Comparison of ENCODE assay signal across 17 cellular contexts in genomic region chr13:78028960-78029359, GRCh38.
DNase-seq lines count a peak whose midpoint lies in the region; ATAC-seq and TF ChIP-seq lines count a peak whose summit lies in the region.
"Had no signal": no experiment of that assay in that cellular context is flagged by ENCODE, and none has a peak within 500 bp of the region (broad histone marks: within the 10 kb centered on the region; RNA-seq: fewer than 3 reads in every experiment).

No MANE protein-coding gene starts in this region.

- CTCF ChIA-PET in activated CD8-positive, alpha-beta memory T cell treated with anti-CD3 and anti-CD28 coated beads, Interleukin-2, amount 10 ng/mL, durations not matched to agents 7 days and 5 days (lab: Charles Lee), result no interaction called here

- no peaks in the 10 kb centered on the region for H4K20me1 ChIP-seq in MM.1S (ENCODE audit: insufficient read depth, low read length)
- no peaks in the 10 kb centered on the region for H4K20me1 ChIP-seq in neural progenitor cell (ENCODE audit: low read depth)
- H4K20me1 ChIP-seq: BLaER1 had no signal

- no peak for ATAC-seq in activated CD8-positive, alpha-beta memory T cell treated with anti-CD3 and anti-CD28 coated beads, Interleukin-2, amount 10 ng/mL, durations not matched to agents 7 days and 5 days
- no peak for ATAC-seq in natural killer cell treated with Interleukin-12 subunit alpha and Interleukin-12 subunit beta and Interleukin-15 and Interleukin-18, amount 100 ng/mL, for 72 hours
- ATAC-seq: CD8-positive, alpha-beta T cell had no signal

- no peak overlapping the region for H3K4me2 ChIP-seq in MM.1S (ENCODE audit: low read depth, low read length)
- no peak overlapping the region for H3K4me2 ChIP-seq in neural progenitor cell
- H3K4me2 ChIP-seq: BLaER1 had no signal

- H2AFZ ChIP-seq in MM.1S (ENCODE audit: low read length), result 0 out of 2 replicates have a peak overlapping the region, but pooled peaks have one; percentile 4
- no peak overlapping the region for H2AFZ ChIP-seq in neural progenitor cell (replicated peaks)

- H3K9ac ChIP-seq in MM.1S (ENCODE audit: low read length) (no peak overlapping the region), endodermal cell (ENCODE audit: extremely low read depth, low read length, poor library complexity, severe bottlenecking) (no peak overlapping the region), neural progenitor cell (no peak overlapping the region)
- H3K9ac ChIP-seq: BLaER1 had no signal

- H3K9me3 Mint-ChIP-seq in endodermal cell (peaks cover 4% of the 10 kb centered on the region), neural progenitor cell (peaks cover 18% of the 10 kb centered on the region)
- no peaks in the 10 kb centered on the region for H3K9me3 Mint-ChIP-seq in activated CD8-positive, alpha-beta memory T cell treated with anti-CD3 and anti-CD28 coated beads, Interleukin-2, amount 10 ng/mL, durations not matched to agents 7 days and 5 days (ENCODE audit: low read depth)
- peaks cover 4% of the 10 kb centered on the region for H3K9me3 Mint-ChIP-seq in natural killer cell treated with Interleukin-12 subunit alpha and Interleukin-12 subunit beta and Interleukin-15 and Interleukin-18, amount 100 ng/mL, for 72 hours
- H3K9me3 Mint-ChIP-seq: CD8-positive, alpha-beta T cell had no signal

- H3K27ac ChIP-seq in MM.1S (ENCODE audit: low read length) (no peak overlapping the region), endodermal cell (ENCODE audit: low read depth, low read length) (peak overlapping the region; percentile 100), neural progenitor cell (no peak overlapping the region)
- H3K27ac ChIP-seq: BLaER1, C4-2B had no signal

- H3K27ac Mint-ChIP-seq in endodermal cell, result no peak overlapping the region
- H3K27ac Mint-ChIP-seq in neural progenitor cell, result peak overlapping the region; percentile 100
- no peak overlapping the region for H3K27ac Mint-ChIP-seq in activated CD8-positive, alpha-beta memory T cell treated with anti-CD3 and anti-CD28 coated beads, Interleukin-2, amount 10 ng/mL, durations not matched to agents 7 days and 5 days
- no peak overlapping the region for H3K27ac Mint-ChIP-seq in natural killer cell treated with Interleukin-12 subunit alpha and Interleukin-12 subunit beta and Interleukin-15 and Interleukin-18, amount 100 ng/mL, for 72 hours
- H3K27ac Mint-ChIP-seq: B cell; CD4-positive, CD25-positive, alpha-beta regulatory T cell; CD8-positive, alpha-beta T cell had no signal

- no peaks in the 10 kb centered on the region for H3K4me1 Mint-ChIP-seq in endodermal cell
- peaks cover 45% of the 10 kb centered on the region for H3K4me1 Mint-ChIP-seq in neural progenitor cell
- H3K4me1 Mint-ChIP-seq in activated CD8-positive, alpha-beta memory T cell treated with anti-CD3 and anti-CD28 coated beads, Interleukin-2, amount 10 ng/mL, durations not matched to agents 7 days and 5 days, result no peaks in the 10 kb centered on the region
- peaks cover 5 to 10% of the 10 kb centered on the region in 2 donors for H3K4me1 Mint-ChIP-seq in natural killer cell treated with Interleukin-12 subunit alpha and Interleukin-12 subunit beta and Interleukin-15 and Interleukin-18, amount 100 ng/mL, for 72 hours (ENCODE audit: low read depth in 2 of 2)
- H3K4me1 Mint-ChIP-seq: B cell; CD4-positive, CD25-positive, alpha-beta regulatory T cell had no signal

- H3K4me1 ChIP-seq in MM.1S (ENCODE audit: low read length) (peaks cover 31% of the 10 kb centered on the region), endodermal cell (ENCODE audit: control insufficient read depth, insufficient read depth, low read length) (no peaks in the 10 kb centered on the region), neural progenitor cell (peaks cover 23% of the 10 kb centered on the region)
- H3K4me1 ChIP-seq: Caco-2 had no signal

- H3F3A ChIP-seq in MM.1S (ENCODE audit: insufficient read depth, low read length) (peaks cover 14% of the 10 kb centered on the region), neural progenitor cell (ENCODE audit: low read depth) (peaks cover 8% of the 10 kb centered on the region)

- H3K27me3 ChIP-seq in MM.1S (replicated peaks; ENCODE audit: insufficient read depth, low read length) (no peaks in the 10 kb centered on the region), endodermal cell (ENCODE audit: control insufficient read depth, insufficient read depth, low read length, poor library complexity, severe bottlenecking) (no peaks in the 10 kb centered on the region), neural progenitor cell (no peaks in the 10 kb centered on the region)
- H3K27me3 ChIP-seq: BLaER1 had no signal

- H3K4me3 ChIP-seq in MM.1S (ENCODE audit: low read length) (no peak overlapping the region), endodermal cell (ENCODE audit: low read length) (no peak overlapping the region), neural progenitor cell (no peak overlapping the region)
- H3K4me3 ChIP-seq: BLaER1 had no signal

- TF ChIP-seq CTCF in MM.1S (IDR thresholded peaks at IDR 0.05; ENCODE audit: low read length) (no peak), endodermal cell (conservative IDR thresholded peaks at IDR 0.05) (no peak), neural progenitor cell (IDR thresholded peaks at IDR 0.05) (no peak)

- H3K27me3 Mint-ChIP-seq in endodermal cell (ENCODE audit: insufficient read depth) (no peaks in the 10 kb centered on the region), neural progenitor cell (ENCODE audit: insufficient read depth, low read depth) (peaks cover 6% of the 10 kb centered on the region)
- H3K27me3 Mint-ChIP-seq in activated CD8-positive, alpha-beta memory T cell treated with anti-CD3 and anti-CD28 coated beads, Interleukin-2, amount 10 ng/mL, durations not matched to agents 7 days and 5 days, result peaks cover 13% of the 10 kb centered on the region
- H3K27me3 Mint-ChIP-seq in natural killer cell treated with Interleukin-12 subunit alpha and Interleukin-12 subunit beta and Interleukin-15 and Interleukin-18, amount 100 ng/mL, for 72 hours, result peaks cover 0 to 7% of the 10 kb centered on the region in 2 donors
- H3K27me3 Mint-ChIP-seq: CD4-positive, CD25-positive, alpha-beta regulatory T cell had no signal

- no peak for DNase-seq in MM.1S
- DNase-seq in endodermal cell, result no peak
- DNase-seq in neural progenitor cell (ENCODE audit: low spot score), result no peak
- no peak for DNase-seq in activated CD8-positive, alpha-beta memory T cell treated with anti-CD3 and anti-CD28 coated beads, Interleukin-2, amount 10 ng/mL, durations not matched to agents 7 days and 5 days
- no peak for DNase-seq in HUDEP-2 (lab: John Stamatoyannopoulos, UW; ENCODE audit: unreplicated experiment in 76 of 76)
- no peak for DNase-seq in natural killer cell treated with Interleukin-12 subunit alpha and Interleukin-12 subunit beta and Interleukin-15 and Interleukin-18, amount 100 ng/mL, for 72 hours (ENCODE audit: low spot score)
- DNase-seq: Caco-2; CD4-positive, CD25-positive, alpha-beta regulatory T cell; CD8-positive, alpha-beta T cell; DMS153; DND-41; GOT3; H7; HCEC 1CT had no signal

- H3K36me3 ChIP-seq in MM.1S (replicated peaks; ENCODE audit: insufficient read depth, low read length) (no peaks in the 10 kb centered on the region), endodermal cell (ENCODE audit: control insufficient read depth, insufficient read depth, low read length) (no peaks in the 10 kb centered on the region), neural progenitor cell (no peaks in the 10 kb centered on the region)
- H3K36me3 ChIP-seq: BLaER1 had no signal

- H3K9me2 ChIP-seq in MM.1S (replicated peaks; ENCODE audit: insufficient read depth, low read length), result no peaks in the 10 kb centered on the region

- H3K36me3 Mint-ChIP-seq in endodermal cell (ENCODE audit: low read depth) (no peaks in the 10 kb centered on the region), neural progenitor cell (peaks cover 16% of the 10 kb centered on the region)
- H3K36me3 Mint-ChIP-seq in activated CD8-positive, alpha-beta memory T cell treated with anti-CD3 and anti-CD28 coated beads, Interleukin-2, amount 10 ng/mL, durations not matched to agents 7 days and 5 days, result no peaks in the 10 kb centered on the region
- H3K36me3 Mint-ChIP-seq in natural killer cell treated with Interleukin-12 subunit alpha and Interleukin-12 subunit beta and Interleukin-15 and Interleukin-18, amount 100 ng/mL, for 72 hours, result peaks cover 7% of the 10 kb centered on the region
- H3K36me3 Mint-ChIP-seq: CD4-positive, CD25-positive, alpha-beta regulatory T cell; CD8-positive, alpha-beta T cell had no signal

- 94 to 100% methylated on average over 1 of the region's 1 CpG for WGBS in endodermal cell (ENCODE audit: insufficient coverage in 1 of 2, insufficient read length in 1 of 2), 2 experiments

- no peak overlapping the region for H3K4me3 Mint-ChIP-seq in endodermal cell
- H3K4me3 Mint-ChIP-seq in neural progenitor cell, result no peak overlapping the region
- H3K4me3 Mint-ChIP-seq in activated CD8-positive, alpha-beta memory T cell treated with anti-CD3 and anti-CD28 coated beads, Interleukin-2, amount 10 ng/mL, durations not matched to agents 7 days and 5 days, result no peak overlapping the region
- no peak overlapping the region for H3K4me3 Mint-ChIP-seq in natural killer cell treated with Interleukin-12 subunit alpha and Interleukin-12 subunit beta and Interleukin-15 and Interleukin-18, amount 100 ng/mL, for 72 hours
- H3K4me3 Mint-ChIP-seq: B cell; CD4-positive, CD25-positive, alpha-beta regulatory T cell; CD8-positive, alpha-beta T cell had no signal

- no peaks in the 10 kb centered on the region for H3K9me3 ChIP-seq in MM.1S (replicated peaks; ENCODE audit: insufficient read depth, low read length)
- H3K9me3 ChIP-seq in endodermal cell (ENCODE audit: control insufficient read depth, low read length), result peaks cover 13% of the 10 kb centered on the region
- no peaks in the 10 kb centered on the region for H3K9me3 ChIP-seq in neural progenitor cell (ENCODE audit: low read depth)
- H3K9me3 ChIP-seq: BLaER1 had no signal

- no peaks in the 10 kb centered on the region for H3K79me2 ChIP-seq in MM.1S (ENCODE audit: low read length)
- H3K79me2 ChIP-seq in neural progenitor cell (ENCODE audit: low read depth), result no peaks in the 10 kb centered on the region
